In the genomic region with DNA sequence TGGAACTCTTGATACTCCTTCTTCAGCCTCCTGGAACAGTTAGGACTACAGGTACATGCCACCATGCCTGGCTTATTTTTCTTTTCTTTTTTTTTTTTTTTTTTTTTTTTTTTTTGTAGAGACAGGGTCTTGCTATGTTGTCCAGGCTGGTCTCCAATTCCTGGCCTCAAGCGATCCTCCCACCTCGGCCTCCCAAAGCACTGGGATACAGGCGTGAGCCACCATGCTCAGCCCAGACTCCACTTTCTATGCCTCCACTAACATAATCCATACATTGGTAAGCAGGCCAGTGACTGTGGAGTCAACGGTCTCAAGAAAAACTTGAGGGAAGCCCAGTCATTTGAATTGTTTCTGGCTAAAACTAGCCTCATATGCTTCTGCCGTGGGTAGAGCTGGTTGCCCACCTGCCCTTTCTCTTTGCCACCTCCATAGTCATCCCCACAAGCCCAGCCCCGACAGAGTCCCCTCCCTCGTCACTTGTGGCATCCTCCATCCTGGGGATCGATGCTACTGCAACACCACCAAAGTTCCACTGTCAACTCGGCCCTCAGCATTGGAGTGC, we compare ENCODE assay signal across 21 cellular contexts. TPM values are rescaled to one million over a fixed set of nuclear protein-coding genes. Genes with fewer than 3 reads are reported as not detected.
DNase-seq lines count a peak whose midpoint lies in the region; ATAC-seq, FAIRE-seq and TF ChIP-seq lines count a peak whose summit lies in the region.
"Had no signal": no experiment of that assay in that cellular context is flagged by ENCODE, and none has a peak within 500 bp of the region (broad histone marks: within the 10 kb centered on the region; RNA-seq: fewer than 3 reads in every experiment).

No MANE protein-coding gene starts in this region.

- H2BK12ac ChIP-seq in H1 (ENCODE audit: low read depth, low read length) (0 out of 2 replicates have a peak overlapping the region, but pooled peaks have one; percentile 86), trophoblast cell (ENCODE audit: low read length) (no peak overlapping the region)

- 0 out of 2 replicates have a peak overlapping the region, but pooled peaks have one; percentile 17 for H2AK5ac ChIP-seq in H1 (ENCODE audit: low read depth, low read length)
- no peak overlapping the region for H2AK5ac ChIP-seq in trophoblast cell (ENCODE audit: low read length)

- H4K5ac ChIP-seq in H1 (ENCODE audit: insufficient read length, low read depth, low read length) = no peak overlapping the region

- no peak overlapping the region for H2AFZ ChIP-seq in H1 (ENCODE audit: low read length)
- H2AFZ ChIP-seq in trophoblast cell (ENCODE audit: insufficient read depth, low read length, poor library complexity) = no peak overlapping the region

- no peak overlapping the region for H2BK20ac ChIP-seq in H1 (ENCODE audit: low read length)

- H3K4me1 ChIP-seq in RWPE2 (ENCODE audit: insufficient read depth, poor library complexity, severe bottlenecking) (peaks cover 11% of the 10 kb centered on the region), H1 (replicated peaks in 1 of 4; ENCODE audit: control insufficient read depth in 3 of 4, insufficient read depth in 4 of 4, low read length in 3 of 4) (peaks cover 0 to 27% (median 15%) of the 10 kb centered on the region in 4 experiments), trophoblast cell (ENCODE audit: control insufficient read depth in 1 of 2, insufficient read depth in 2 of 2, low read length in 2 of 2) (peaks cover 5 to 6% of the 10 kb centered on the region in 2 experiments)

- TF ChIP-seq CTCF in RWPE2 (IDR thresholded peaks at IDR 0.05; ENCODE audit: poor library complexity, severe bottlenecking) (no peak), H1 (IDR thresholded peaks at IDR 0.05; ENCODE audit: control extremely low read depth in 1 of 3, insufficient read depth in 1 of 3, low read depth in 1 of 3, low read length in 3 of 3) (no peak)

- no peak overlapping the region for H3K18ac ChIP-seq in H1 (ENCODE audit: extremely low read depth, low read length)
- no peak overlapping the region for H3K18ac ChIP-seq in trophoblast cell (ENCODE audit: low read length)

- CTCF ChIA-PET in H1 (lab: Charles Lee; ENCODE audit: partially characterized antibody) = interaction anchor here (0.8 to 8.7 kb wide), 12 partner anchors 8 to 241 kb away, joined by 3 to 245 read pairs (median 4); a partner anchor contains a TSS

- no peaks in the 10 kb centered on the region for H3K79me1 ChIP-seq in H1 (ENCODE audit: low read depth, low read length)
- no peaks in the 10 kb centered on the region for H3K79me1 ChIP-seq in trophoblast cell (ENCODE audit: low read length)

- no peaks in the 10 kb centered on the region for H3K9me3 ChIP-seq in RWPE2 (ENCODE audit: severe bottlenecking)
- H3K9me3 ChIP-seq in H1 (ENCODE audit: insufficient read depth in 2 of 2, low read depth in 1 of 2, low read length in 1 of 2) = no peaks in the 10 kb centered on the region
- H3K9me3 ChIP-seq in trophoblast cell (ENCODE audit: insufficient read depth, low read depth, low read length) = peaks cover 2% of the 10 kb centered on the region

- 84% methylated on average over 7 of the region's 9 CpGs; no CpG with 5 or more reads in 1 of the 2 experiments for WGBS in H1 (ENCODE audit: extremely low coverage in 1 of 2, insufficient coverage in 1 of 2, insufficient read length in 1 of 2, insufficient replicate concordance in 2 of 2, low coverage in 1 of 2, low lambda C conversion rate in 2 of 2, missing lambda C conversion rate in 1 of 2), 2 experiments
- WGBS in trophoblast cell (ENCODE audit: extremely low coverage, insufficient coverage, insufficient read length) = no CpG with 5 or more reads among the region's 9 CpGs

- no peak overlapping the region for H4K8ac ChIP-seq in H1 (ENCODE audit: extremely low read depth, insufficient read depth, low read length)
- no peak overlapping the region for H4K8ac ChIP-seq in trophoblast cell (ENCODE audit: low read depth, low read length)

- H3K4me2 ChIP-seq in H1 (ENCODE audit: insufficient read depth in 1 of 2, low read depth in 2 of 2, low read length in 2 of 2) = no peak overlapping the region; a peak in 1 of 4 replicates
- no peak overlapping the region for H3K4me2 ChIP-seq in trophoblast cell (ENCODE audit: low read length)

- no peak for ATAC-seq in RWPE2 (ENCODE audit: low read depth)

- H4K91ac ChIP-seq in H1 (replicated peaks; ENCODE audit: insufficient read length, low read length) (no peak overlapping the region), trophoblast cell (ENCODE audit: low read depth, low read length) (no peak overlapping the region)

- peak overlapping the region; percentile 88; the same call in 1 of the 2 replicates for H2BK15ac ChIP-seq in H1 (ENCODE audit: low read length)

- DNase-seq in activated effector memory CD4-positive, alpha-beta T cell treated with anti-CD3 and anti-CD28 coated beads, Interleukin-2, amount 50 U/mL, for 16 hours = peak; percentile 14
- DNase-seq in activated effector memory CD4-positive, alpha-beta T cell treated with Interleukin-2 at 50 U/mL for 16 hours = no peak
- DNase-seq in RWPE2 (ENCODE audit: low spot score) = no peak
- DNase-seq in H1 (ENCODE audit: low read depth in 1 of 2, low spot score in 2 of 2) = no peak
- DNase-seq in trophoblast cell = no peak
- DNase-seq in urothelium cell line (ENCODE audit: low spot score) = no peak
- no peak for DNase-seq in T-helper 2 cell
- DNase-seq in RKO (ENCODE audit: low spot score) = no peak
- DNase-seq: AML-193, DMS79 treated with DMSO at 0.1 percent for 48 hours, H9, MM.1S, NCI-H1092, NCI-H146, NCI-H2029 treated with DMSO at 0.1 percent for 48 hours, NCI-H446 treated with DMSO at 0.1 percent for 48 hours, SIG-M5 had no signal

- H3K4ac ChIP-seq in H1 (replicated peaks; ENCODE audit: insufficient read length, low read depth, low read length) = no peak overlapping the region
- H3K4ac ChIP-seq in trophoblast cell (ENCODE audit: low read depth, low read length) = no peak overlapping the region

- TF ChIP-seq POLR2A in H1 (IDR thresholded peaks at IDR 0.05; ENCODE audit: control extremely low read depth in 1 of 2, low read depth in 2 of 2, low read length in 2 of 2) = no peak

- H3K4me3 ChIP-seq in RWPE2 (ENCODE audit: severe bottlenecking) (no peak overlapping the region), H1 (ENCODE audit: extremely low read depth in 1 of 4, insufficient read depth in 2 of 4, low read depth in 3 of 4, low read length in 4 of 4) (no peak overlapping the region), trophoblast cell (ENCODE audit: low read depth, low read length) (no peak overlapping the region)

- H3K27ac ChIP-seq in RWPE2 (ENCODE audit: poor library complexity, severe bottlenecking) (peak overlapping the region; percentile 27), H1 (ENCODE audit: low read depth, low read length) (no peak overlapping the region), trophoblast cell (ENCODE audit: low read depth, low read length) (no peak overlapping the region)
- H3K27ac ChIP-seq: 22Rv1, C4-2B had no signal

- H3K27me3 ChIP-seq in RWPE2 (ENCODE audit: insufficient read depth, poor library complexity, severe bottlenecking) (no peaks in the 10 kb centered on the region), H1 (replicated peaks in 1 of 4; ENCODE audit: control insufficient read depth in 3 of 4, extremely low read depth in 1 of 4, insufficient read depth in 3 of 4, low read length in 3 of 4) (peaks cover 6 to 66% (median 59%) of the 10 kb centered on the region in 4 experiments), trophoblast cell (ENCODE audit: insufficient read depth, low read length) (peaks cover 2% of the 10 kb centered on the region)

- no peak for FAIRE-seq in H1 (lab: Jason Lieb, UNC)
- no peak for FAIRE-seq in urothelium cell line (lab: Jason Lieb, UNC)
- FAIRE-seq: RCC 7860 had no signal

- POLR2A ChIA-PET in H1 (lab: Charles Lee; ENCODE audit: partially characterized antibody) = interaction anchor here (1.1 to 1.3 kb wide), 2 partner anchors 11 to 18 kb away, joined by 3 to 6 read pairs; no protein-coding TSS in a partner anchor

- no peak for TF ChIP-seq RAD21 in H1 (IDR thresholded peaks at IDR 0.05 in 1 of 2, conservative IDR thresholded peaks at IDR 0.05 in 1 of 2; ENCODE audit: low read depth in 2 of 2, low read length in 2 of 2)

- no peak overlapping the region for H4K12ac ChIP-seq in trophoblast cell (ENCODE audit: low read depth, low read length)

- H4K20me1 ChIP-seq in H1 (replicated peaks in 1 of 2; ENCODE audit: control insufficient read depth in 1 of 2, insufficient read depth in 2 of 2, low read length in 2 of 2) = no peaks in the 10 kb centered on the region

- peaks cover 10% of the 10 kb centered on the region for H3K23me2 ChIP-seq in H1 (ENCODE audit: low read depth, low read length)

- H2BK120ac ChIP-seq in H1 (replicated peaks; ENCODE audit: low read depth, low read length) (no peak overlapping the region), trophoblast cell (ENCODE audit: insufficient read depth, low read length, poor library complexity) (no peak overlapping the region)

- H3K36me3 ChIP-seq in RWPE2 (ENCODE audit: low read depth) = no peaks in the 10 kb centered on the region
- H3K36me3 ChIP-seq in H1 (ENCODE audit: control insufficient read depth in 2 of 4, insufficient read depth in 4 of 4, low read length in 3 of 4) = no peaks in the 10 kb centered on the region
- no peaks in the 10 kb centered on the region for H3K36me3 ChIP-seq in trophoblast cell (ENCODE audit: control insufficient read depth in 1 of 2, insufficient read depth in 2 of 2, low read length in 2 of 2)

- no peak overlapping the region for H3K56ac ChIP-seq in H1 (replicated peaks; ENCODE audit: insufficient read length, low read depth, low read length)

- TF ChIP-seq EP300 in H1 (IDR thresholded peaks at IDR 0.05; ENCODE audit: borderline replicate concordance in 1 of 2, low read depth in 2 of 2, low read length in 2 of 2) = no peak

- H2BK5ac ChIP-seq in H1 (ENCODE audit: low read depth, low read length) (no peak overlapping the region), trophoblast cell (ENCODE audit: low read depth, low read length, poor library complexity) (no peak overlapping the region)

- H3K23ac ChIP-seq in H1 (ENCODE audit: insufficient read length) (no peak overlapping the region), trophoblast cell (ENCODE audit: low read length) (peak overlapping the region; percentile 84)

- no peak overlapping the region for H3K14ac ChIP-seq in H1 (ENCODE audit: insufficient read length)
- H3K14ac ChIP-seq in trophoblast cell (ENCODE audit: low read length) = no peak overlapping the region

- H3K9ac ChIP-seq in H1 (replicated peaks in 1 of 4; ENCODE audit: extremely low read depth in 1 of 4, low read depth in 3 of 4, low read length in 3 of 4) (no peak overlapping the region), trophoblast cell (ENCODE audit: low read length) (no peak overlapping the region)

- H3K79me2 ChIP-seq in H1 (ENCODE audit: control insufficient read depth in 1 of 2, insufficient read depth in 2 of 2, low read length in 2 of 2) (no peaks in the 10 kb centered on the region), trophoblast cell (ENCODE audit: control insufficient read depth, insufficient read depth, low read length, poor library complexity) (no peaks in the 10 kb centered on the region)

RNA-seq across cellular contexts. Expression of a gene that starts 2.4 kb away (rescaled TPM):
- 0.13 and 0.24 TPM in 2 replicates for total RNA-seq in H1 (2021; fragmentation: NEBNext Ultra II Directional; extraction: Animal tissue kit (Norgen Biotek cat#: 25700))
- polyA plus RNA-seq in H1 (2011; rRNA removed) = 0.09 and 0.14 TPM in 2 replicates
- polyA plus RNA-seq in H1 (2011; cell fraction: cytosol; rRNA removed) = 0.17 TPM
- 0.10 TPM for polyA plus RNA-seq in H1 (2011; cell fraction: nucleus; rRNA removed)
- polyA plus RNA-seq in H1 (2012, experiment 1 of 2) = 0.17 to 0.28 TPM (median 0.20 TPM) in 4 replicates
- 0.20 TPM for polyA plus RNA-seq in H1 (2012, experiment 2 of 2)
- 0.12 TPM for polyA plus RNA-seq in H1 (2013, experiment 1 of 2)
- 0.13 TPM for polyA plus RNA-seq in H1 (2013, experiment 2 of 2)
- polyA minus RNA-seq in H1 (2011; rRNA and poly(A)+ RNA removed) = 0.22 and 0.34 TPM in 2 replicates
- 0.51 TPM for polyA minus RNA-seq in H1 (2011; cell fraction: cytosol; rRNA and poly(A)+ RNA removed)
- polyA minus RNA-seq in H1 (2011; cell fraction: nucleus; rRNA and poly(A)+ RNA removed) = 0.30 TPM
- polyA plus RNA-seq in trophoblast cell (2013) = not detected in 2 replicates
- total RNA-seq: H9, LHCN-M2 had no signal

RNA-seq across cellular contexts. Expression of a gene that starts 21.5 kb away (rescaled TPM):
- 2.0 and 2.8 TPM in 2 replicates for total RNA-seq in H1 (2021; fragmentation: NEBNext Ultra II Directional; extraction: Animal tissue kit (Norgen Biotek cat#: 25700))
- polyA plus RNA-seq in H1 (2011; rRNA removed) = 4.1 and 4.9 TPM in 2 replicates
- 5.6 TPM for polyA plus RNA-seq in H1 (2011; cell fraction: cytosol; rRNA removed)
- 8.7 TPM for polyA plus RNA-seq in H1 (2011; cell fraction: nucleus; rRNA removed)
- 3.1 to 5.9 TPM (median 4.8 TPM) in 4 replicates for polyA plus RNA-seq in H1 (2012, experiment 1 of 2)
- polyA plus RNA-seq in H1 (2012, experiment 2 of 2) = 3.8 TPM
- 1.0 TPM for polyA plus RNA-seq in H1 (2013, experiment 1 of 2)
- 1.2 TPM for polyA plus RNA-seq in H1 (2013, experiment 2 of 2)
- polyA minus RNA-seq in H1 (2011; rRNA and poly(A)+ RNA removed) = 4.6 and 6.5 TPM in 2 replicates
- polyA minus RNA-seq in H1 (2011; cell fraction: cytosol; rRNA and poly(A)+ RNA removed) = 4.6 TPM
- polyA minus RNA-seq in H1 (2011; cell fraction: nucleus; rRNA and poly(A)+ RNA removed) = 5.1 TPM
- 0.04 and 0.06 TPM in 2 replicates for polyA plus RNA-seq in trophoblast cell (2013)
- total RNA-seq: LHCN-M2 had no signal

RNA-seq across cellular contexts. Expression of a gene that starts 50.7 kb away (rescaled TPM):
- total RNA-seq in H1 (2021; fragmentation: NEBNext Ultra II Directional; extraction: Animal tissue kit (Norgen Biotek cat#: 25700)) = 0.58 and 0.86 TPM in 2 replicates
- polyA plus RNA-seq in H1 (2011; rRNA removed) = 0.05 and 0.12 TPM in 2 replicates
- 0.08 TPM for polyA plus RNA-seq in H1 (2011; cell fraction: cytosol; rRNA removed)
- 0.07 TPM for polyA plus RNA-seq in H1 (2011; cell fraction: nucleus; rRNA removed)
- polyA plus RNA-seq in H1 (2012, experiment 1 of 2) = 0.32 to 0.98 TPM (median 0.44 TPM) in 4 replicates
- polyA plus RNA-seq in H1 (2012, experiment 2 of 2) = 0.50 TPM
- polyA plus RNA-seq in H1 (2013, experiment 1 of 2) = 0.30 TPM
- polyA plus RNA-seq in H1 (2013, experiment 2 of 2) = 0.39 TPM
- 0.03 and 0.17 TPM in 2 replicates for polyA minus RNA-seq in H1 (2011; rRNA and poly(A)+ RNA removed)
- polyA minus RNA-seq in H1 (2011; cell fraction: cytosol; rRNA and poly(A)+ RNA removed) = not detected
- polyA minus RNA-seq in H1 (2011; cell fraction: nucleus; rRNA and poly(A)+ RNA removed) = 0.70 TPM
- polyA plus RNA-seq in trophoblast cell (2013) = 0.11 and 0.19 TPM in 2 replicates
- total RNA-seq: LHCN-M2 had no signal
